ENCODE assay signal across 18 cellular contexts in the genomic region with DNA sequence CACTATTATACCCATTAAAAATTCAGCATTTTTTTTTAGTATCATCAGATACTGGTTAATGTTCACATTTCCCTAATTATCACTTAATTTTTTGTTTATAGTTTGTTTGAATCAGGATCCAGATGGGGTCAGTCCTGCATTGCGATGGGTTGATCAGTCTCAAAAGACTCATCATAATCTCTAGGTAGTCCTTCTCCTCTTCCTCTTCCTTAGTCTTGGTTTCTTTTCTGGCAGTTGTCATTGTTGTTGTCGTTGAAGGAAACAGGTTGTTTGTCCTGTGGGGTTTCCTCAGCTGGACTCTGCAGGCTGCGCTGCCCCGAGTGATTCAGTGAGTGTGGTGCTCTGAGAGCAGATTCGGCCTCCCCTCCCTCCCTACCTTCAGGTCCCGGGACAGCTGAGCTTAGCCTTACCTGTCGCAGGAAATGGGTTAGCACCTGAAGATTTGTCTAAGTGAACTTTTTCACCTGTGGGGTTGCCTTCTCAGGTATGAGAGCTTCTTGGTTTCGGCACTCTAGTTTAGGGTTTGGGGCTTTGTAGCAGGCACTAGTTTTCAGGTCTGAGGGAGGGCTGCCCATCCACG. TPM values are rescaled to one million over a fixed set of nuclear protein-coding genes. Genes with fewer than 3 reads are reported as not detected.
A peak's percentile ranks its signal among the peaks of the same experiment; 100 is the strongest.
DNase-seq lines count a peak whose midpoint lies in the region; ATAC-seq and TF ChIP-seq lines count a peak whose summit lies in the region.
"Had no signal": no experiment of that assay in that cellular context is flagged by ENCODE, and none has a peak within 500 bp of the region (broad histone marks: within the 10 kb centered on the region; RNA-seq: fewer than 3 reads in every experiment).

No MANE protein-coding gene starts in this region.

- no peak for TF ChIP-seq CTCF in HEK293 (tag by site-specific recombination; IDR thresholded peaks at IDR 0.05)
- TF ChIP-seq CTCF in thyroid gland (IDR thresholded peaks at IDR 0.05): no peak

- H3K9me3 ChIP-seq in HEK293 (ENCODE audit: control insufficient read depth, insufficient read depth, low read depth, low read length): no peaks in the 10 kb centered on the region
- no peaks in the 10 kb centered on the region for H3K9me3 ChIP-seq in mucosa of stomach (ENCODE audit: control insufficient read depth, low read length)
- H3K9me3 ChIP-seq in thyroid gland: no peaks in the 10 kb centered on the region
- H3K9me3 ChIP-seq: mucosa of descending colon had no signal

- CTCF ChIA-PET in HEK293 (lab: Yijun Ruan, JAX): interaction anchor here (0.6 to 8.6 kb wide), 10 partner anchors 14 to 64 kb away, joined by 3 to 247 read pairs (median 9); no protein-coding TSS in a partner anchor

- intact Hi-C loops in thyroid gland (cut with DNase I): no loop called here

- no peak overlapping the region for H3K27ac ChIP-seq in HEK293 (ENCODE audit: extremely low read depth, low read depth, low read length)
- peak overlapping the region; percentile 100 for H3K27ac ChIP-seq in cingulate gyrus (ENCODE audit: low read depth, low read length)
- H3K27ac ChIP-seq in thyroid gland: peak overlapping the region in 2 of 3 donors; percentile 3 to 69
- H3K27ac ChIP-seq: hepatocyte, WERI-Rb-1 had no signal

- ATAC-seq in HG02981 (IDR thresholded peaks at IDR 0.05; ENCODE audit: unreplicated experiment): no peak
- ATAC-seq: activated CD8-positive, alpha-beta T cell treated with anti-CD3 and anti-CD28 coated beads, Interleukin-2, amount 10 ng/mL, durations not matched to agents 7 days and 5 days; esophagus mucosa; mucosa of descending colon had no signal

- WGBS in thyroid gland, 2 donors: 70 to 71% methylated on average over 9 of the region's 9 CpGs

- H3K36me3 ChIP-seq in HEK293 (ENCODE audit: control insufficient read depth in 2 of 2, insufficient read depth in 1 of 2, low read length in 2 of 2) (no peaks in the 10 kb centered on the region), mucosa of stomach (ENCODE audit: control insufficient read depth, insufficient read depth, low read length) (no peaks in the 10 kb centered on the region), thyroid gland (no peaks in the 10 kb centered on the region)
- H3K36me3 ChIP-seq: WERI-Rb-1 had no signal

- POLR2A ChIA-PET in HEK293 (lab: Yijun Ruan, JAX): interaction anchor here (0.6 to 1.3 kb wide), 3 partner anchors 22 to 152 kb away, joined by 3 to 4 read pairs (median 4); no protein-coding TSS in a partner anchor

- TF ChIP-seq POLR2A in thyroid gland (IDR thresholded peaks at IDR 0.05): no peak

- no peaks in the 10 kb centered on the region for H3K27me3 ChIP-seq in mucosa of stomach (ENCODE audit: control insufficient read depth, insufficient read depth, low read length)
- no peaks in the 10 kb centered on the region for H3K27me3 ChIP-seq in thyroid gland

- DNase-seq in thyroid gland (no peak), germinal center (ENCODE audit: low spot score) (no peak), activated gamma-delta T cell treated with Interleukin-2 at 50 U/mL for 16 hours (no peak), amygdala (lab: John Stamatoyannopoulos, UW) (no peak)
- DNase-seq: activated CD8-positive, alpha-beta T cell treated with anti-CD3 and anti-CD28 coated beads, Interleukin-2, amount 10 ng/mL, durations not matched to agents 7 days and 5 days; GF-D8; NCI-H1105; NCI-H748 treated with DMSO at 0.1 percent for 48 hours; occipital lobe; T-helper 1 cell; WERI-Rb-1 had no signal

- H3K9ac ChIP-seq in mucosa of stomach (ENCODE audit: low read length): peak overlapping the region; percentile 23

- H3K4me3 ChIP-seq in HEK293 (ENCODE audit: low read depth, low read length): no peak overlapping the region
- no peak overlapping the region for H3K4me3 ChIP-seq in mucosa of stomach (ENCODE audit: low read length)
- H3K4me3 ChIP-seq in thyroid gland (replicated peaks in 1 of 3): no peak overlapping the region
- H3K4me3 ChIP-seq: hepatocyte, mucosa of descending colon had no signal

- peaks cover 22% of the 10 kb centered on the region for H3K4me1 ChIP-seq in HEK293 (ENCODE audit: control insufficient read depth, insufficient read depth, low read length)
- H3K4me1 ChIP-seq in mucosa of stomach (ENCODE audit: control insufficient read depth, insufficient read depth, low read length): peaks cover 83% of the 10 kb centered on the region
- H3K4me1 ChIP-seq in thyroid gland: peaks cover 79 to 93% of the 10 kb centered on the region in 2 donors

TF ChIP-seq in HEK293, 187 proteins besides CTCF, POLR2A, EP300 and RAD21:
- TF ChIP-seq TSHZ1 (tag by site-specific recombination; IDR thresholded peaks at IDR 0.05; ENCODE audit: borderline replicate concordance) (no peak), ZNF596 (tag by site-specific recombination; IDR thresholded peaks at IDR 0.05) (no peak), ZNF555 (tag by site-specific recombination; conservative IDR thresholded peaks at IDR 0.05) (no peak), ZFP3 (tag by site-specific recombination; IDR thresholded peaks at IDR 0.05; ENCODE audit: low read depth) (no peak), SCRT1 (tag by site-specific recombination; IDR thresholded peaks at IDR 0.05; ENCODE audit: borderline replicate concordance) (peak; percentile 64; the same call in 1 of the 2 replicates), ZFP41 (tag by site-specific recombination; IDR thresholded peaks at IDR 0.05; ENCODE audit: borderline replicate concordance) (no peak), ZNF791 (tag by site-specific recombination; IDR thresholded peaks at IDR 0.05) (no peak), SCRT2 (tag by site-specific recombination; IDR thresholded peaks at IDR 0.05) (peak; percentile 74; the same call in 1 of the 2 replicates), MZF1 (tag by site-specific recombination; IDR thresholded peaks at IDR 0.05; ENCODE audit: borderline replicate concordance) (no peak), ZNF274 (IDR thresholded peaks at IDR 0.05; ENCODE audit: low read length) (no peak), ZNF274 (tag by site-specific recombination; IDR thresholded peaks at IDR 0.05; ENCODE audit: borderline replicate concordance) (no peak)
- TF ChIP-seq, protein P1, sequence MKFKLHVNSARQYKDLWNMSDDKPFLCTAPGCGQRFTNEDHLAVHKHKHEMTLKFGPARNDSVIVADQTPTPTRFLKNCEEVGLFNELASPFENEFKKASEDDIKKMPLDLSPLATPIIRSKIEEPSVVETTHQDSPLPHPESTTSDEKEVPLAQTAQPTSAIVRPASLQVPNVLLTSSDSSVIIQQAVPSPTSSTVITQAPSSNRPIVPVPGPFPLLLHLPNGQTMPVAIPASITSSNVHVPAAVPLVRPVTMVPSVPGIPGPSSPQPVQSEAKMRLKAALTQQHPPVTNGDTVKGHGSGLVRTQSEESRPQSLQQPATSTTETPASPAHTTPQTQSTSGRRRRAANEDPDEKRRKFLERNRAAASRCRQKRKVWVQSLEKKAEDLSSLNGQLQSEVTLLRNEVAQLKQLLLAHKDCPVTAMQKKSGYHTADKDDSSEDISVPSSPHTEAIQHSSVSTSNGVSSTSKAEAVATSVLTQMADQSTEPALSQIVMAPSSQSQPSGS (tag by site-specific recombination; IDR thresholded peaks at IDR 0.05; ENCODE audit: low read depth): no peak

RNA-seq across cellular contexts. Expression of gene NFIX, which starts 34.1 kb away (rescaled TPM):
- total RNA-seq in thyroid gland: 10 to 100 TPM; 38.8 to 70.2 (median 62.4) TPM
